ENCODE assay signal across 8 cellular contexts in the genomic region with DNA sequence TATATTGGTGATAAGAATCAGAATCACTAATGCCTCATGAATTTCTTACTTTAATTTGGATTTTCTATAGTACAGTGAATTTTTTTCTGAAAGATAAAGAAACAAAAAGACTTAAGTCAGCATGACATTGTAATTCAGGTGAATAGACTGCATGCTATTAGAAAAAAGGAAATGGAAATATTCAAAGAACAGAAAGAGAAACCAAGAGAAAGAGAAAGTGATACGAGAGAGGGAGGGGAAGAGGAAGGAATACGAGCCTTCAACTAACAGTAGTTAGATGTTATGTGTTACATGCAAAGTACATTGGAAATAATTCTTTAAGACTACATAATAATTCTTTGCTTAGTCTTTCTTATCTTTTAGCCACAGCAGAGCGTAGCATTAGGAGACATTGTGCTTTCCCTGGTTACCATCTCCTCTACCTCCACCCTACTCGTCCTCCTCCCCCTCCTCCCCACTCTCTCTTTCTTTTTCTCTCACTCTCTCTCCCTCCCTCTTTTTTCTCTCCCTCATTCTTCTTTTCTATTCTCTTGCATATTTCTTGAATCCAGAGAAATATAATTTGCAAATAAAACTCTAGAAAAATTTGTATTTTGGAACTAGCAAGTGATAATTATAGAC. TPM values are rescaled to one million over a fixed set of nuclear protein-coding genes. Genes with fewer than 3 reads are reported as not detected.
A peak's percentile ranks its signal among the peaks of the same experiment; 100 is the strongest.
DNase-seq lines count a peak whose midpoint lies in the region; ATAC-seq, FAIRE-seq and TF ChIP-seq lines count a peak whose summit lies in the region.

No MANE protein-coding gene starts in this region.

- WGBS in A549 (ENCODE audit: missing lambda C conversion rate), result 11% methylated on average over 4 of the region's 4 CpGs

- H3K36me3 Mint-ChIP-seq in activated T-helper 2 cell treated with anti-CD3 and anti-CD28 coated beads, Interferon-gamma antibody, Interleukin-2, Interleukin-4, amounts not matched to agents 10 μg/mL and 5 μg/mL and 100 μg/mL, durations not matched to agents 14 hours and 24 hours and 36 hours (ENCODE audit: low read depth), result no peaks in the 10 kb centered on the region

- no peaks in the 10 kb centered on the region for H3K9me3 ChIP-seq in A549

- no peak for TF ChIP-seq RAD21 in A549 (conservative IDR thresholded peaks at IDR 0.05 in 1 of 2, IDR thresholded peaks at IDR 0.05 in 1 of 2)

- intact Hi-C loops in activated T-helper 2 cell treated with anti-CD3 and anti-CD28 coated beads, Interferon-gamma antibody, Interleukin-2, Interleukin-4, amounts not matched to agents 10 μg/mL and 5 μg/mL and 100 μg/mL, durations not matched to agents 14 hours and 24 hours and 36 hours (cut with micrococcal nuclease), result no loop called here

- POLR2A ChIA-PET in A549 (lab: Yijun Ruan, JAX), result no interaction called here

- no peak overlapping the region for H3K27ac Mint-ChIP-seq in activated T-helper 2 cell treated with anti-CD3 and anti-CD28 coated beads, Interferon-gamma antibody, Interleukin-2, Interleukin-4, amounts not matched to agents 10 μg/mL and 5 μg/mL and 100 μg/mL, durations not matched to agents 14 hours and 24 hours and 36 hours

- peaks cover 5% of the 10 kb centered on the region for H3K4me1 Mint-ChIP-seq in activated T-helper 2 cell treated with anti-CD3 and anti-CD28 coated beads, Interferon-gamma antibody, Interleukin-2, Interleukin-4, amounts not matched to agents 10 μg/mL and 5 μg/mL and 100 μg/mL, durations not matched to agents 14 hours and 24 hours and 36 hours (ENCODE audit: low read depth)

- H3K27ac ChIP-seq in A549, result peak overlapping the region; percentile 45 to 53; a peak in 1 of 6 replicates
- H3K27ac ChIP-seq in caudate nucleus (ENCODE audit: low read depth, low read length), result no peak overlapping the region

- no peak for DNase-seq in A549 (ENCODE audit: low read depth in 1 of 2, low spot score in 1 of 2)
- no peak for DNase-seq in activated T-helper 2 cell treated with anti-CD3 and anti-CD28 coated beads, Interferon-gamma antibody, Interleukin-2, Interleukin-4, amounts not matched to agents 10 μg/mL and 5 μg/mL and 100 μg/mL, durations not matched to agents 14 hours and 24 hours and 36 hours (ENCODE audit: low spot score)
- DNase-seq in NCI-H2171 treated with DMSO at 0.1 percent for 48 hours (lab: John Stamatoyannopoulos, UW), result no peak
- no peak for DNase-seq in caudate nucleus (lab: John Stamatoyannopoulos, UW)
- no peak for DNase-seq in NCI-H446 treated with DMSO at 0.1 percent for 48 hours (lab: John Stamatoyannopoulos, UW)
- DNase-seq in NCI-H748 (lab: John Stamatoyannopoulos, UW; ENCODE audit: unreplicated experiment), result no peak

- peaks cover 17% of the 10 kb centered on the region for H3K9me3 Mint-ChIP-seq in activated T-helper 2 cell treated with anti-CD3 and anti-CD28 coated beads, Interferon-gamma antibody, Interleukin-2, Interleukin-4, amounts not matched to agents 10 μg/mL and 5 μg/mL and 100 μg/mL, durations not matched to agents 14 hours and 24 hours and 36 hours

- TF ChIP-seq CTCF in A549 (IDR thresholded peaks at IDR 0.05), result no peak

- peak overlapping the region; percentile 42 for H3K4me3 ChIP-seq in A549

- peak overlapping the region; percentile 72 for H3K4me2 ChIP-seq in A549

- no peak for ATAC-seq in A549
- ATAC-seq in GM18907 (IDR thresholded peaks at IDR 0.05; ENCODE audit: unreplicated experiment), result peak; percentile 99
- peak; percentile 99 for ATAC-seq in HG03066 (IDR thresholded peaks at IDR 0.05; ENCODE audit: low read depth, unreplicated experiment)

- no peak for TF ChIP-seq POLR2A in A549 (IDR thresholded peaks at IDR 0.05; ENCODE audit: low read length)

- FAIRE-seq in A549 (lab: Jason Lieb, UNC), result no peak

- no peak for TF ChIP-seq EP300 in A549 (IDR thresholded peaks at IDR 0.05)

- no peaks in the 10 kb centered on the region for H3K27me3 Mint-ChIP-seq in activated T-helper 2 cell treated with anti-CD3 and anti-CD28 coated beads, Interferon-gamma antibody, Interleukin-2, Interleukin-4, amounts not matched to agents 10 μg/mL and 5 μg/mL and 100 μg/mL, durations not matched to agents 14 hours and 24 hours and 36 hours (ENCODE audit: low read depth)

- no peaks in the 10 kb centered on the region for H3K4me1 ChIP-seq in A549

- H3K4me3 Mint-ChIP-seq in activated T-helper 2 cell treated with anti-CD3 and anti-CD28 coated beads, Interferon-gamma antibody, Interleukin-2, Interleukin-4, amounts not matched to agents 10 μg/mL and 5 μg/mL and 100 μg/mL, durations not matched to agents 14 hours and 24 hours and 36 hours (ENCODE audit: low read depth), result peak overlapping the region; percentile 69

- CTCF ChIA-PET in A549 (lab: Yijun Ruan, JAX), result no interaction called here

TF ChIP-seq in A549, 52 proteins besides CTCF, POLR2A, EP300 and RAD21:
- TF ChIP-seq CBX2 (IDR thresholded peaks at IDR 0.05; ENCODE audit: borderline replicate concordance, low read depth) (no peak), NPAS2 (CRISPR knock-in tag; IDR thresholded peaks at IDR 0.05; ENCODE audit: borderline replicate concordance) (no peak), GATA3 (IDR thresholded peaks at IDR 0.05; ENCODE audit: borderline replicate concordance) (no peak), HOXB5 (CRISPR knock-in tag; IDR thresholded peaks at IDR 0.05) (no peak), NR3C1 (IDR thresholded peaks at IDR 0.05) (no peak), ZSCAN20 (CRISPR knock-in tag; IDR thresholded peaks at IDR 0.05) (no peak), RCOR1 (IDR thresholded peaks at IDR 0.05; ENCODE audit: low read depth, low read length) (no peak), ZC3H11A (IDR thresholded peaks at IDR 0.05) (no peak), EHF (CRISPR knock-in tag; IDR thresholded peaks at IDR 0.05) (no peak), HOXA7 (CRISPR knock-in tag; IDR thresholded peaks at IDR 0.05) (no peak)

RNA-seq across cellular contexts. Expression of gene ADGRL4, which starts 46.4 kb away (rescaled TPM):
- polyA plus RNA-seq in A549 (2011; rRNA removed) (not detected in 2 replicates), A549 (2017; fragmentation: RNase III; extraction: RNeasy Plus Mini Kit Qiagen cat#74134 plus additional on column Dnase treatment) (not detected in 3 replicates)
- polyA plus RNA-seq in A549 (2012; cell fraction: cytosol; rRNA removed), result not detected in 2 replicates
- not detected in 2 replicates for polyA plus RNA-seq in A549 (2012; cell fraction: nucleus; rRNA removed)
- polyA minus RNA-seq in A549 (2011; rRNA and poly(A)+ RNA removed), result not detected in 2 replicates
- total RNA-seq in activated T-helper 2 cell treated with anti-CD3 and anti-CD28 coated beads, Interferon-gamma antibody, Interleukin-2, Interleukin-4, amounts not matched to agents 10 μg/mL and 5 μg/mL and 100 μg/mL, durations not matched to agents 14 hours and 24 hours and 36 hours, result not detected in 2 replicates

Comparison
In these comparisons a context has a peak if more than half of its experiments do, and no peak if none do; other contexts are left out.
1. ATAC-seq: peak in GM18907 (single experiment) and HG03066 (single experiment); none in A549 (0 of 2).